ENCODE assay signal across 1 cellular context in the genomic region with DNA sequence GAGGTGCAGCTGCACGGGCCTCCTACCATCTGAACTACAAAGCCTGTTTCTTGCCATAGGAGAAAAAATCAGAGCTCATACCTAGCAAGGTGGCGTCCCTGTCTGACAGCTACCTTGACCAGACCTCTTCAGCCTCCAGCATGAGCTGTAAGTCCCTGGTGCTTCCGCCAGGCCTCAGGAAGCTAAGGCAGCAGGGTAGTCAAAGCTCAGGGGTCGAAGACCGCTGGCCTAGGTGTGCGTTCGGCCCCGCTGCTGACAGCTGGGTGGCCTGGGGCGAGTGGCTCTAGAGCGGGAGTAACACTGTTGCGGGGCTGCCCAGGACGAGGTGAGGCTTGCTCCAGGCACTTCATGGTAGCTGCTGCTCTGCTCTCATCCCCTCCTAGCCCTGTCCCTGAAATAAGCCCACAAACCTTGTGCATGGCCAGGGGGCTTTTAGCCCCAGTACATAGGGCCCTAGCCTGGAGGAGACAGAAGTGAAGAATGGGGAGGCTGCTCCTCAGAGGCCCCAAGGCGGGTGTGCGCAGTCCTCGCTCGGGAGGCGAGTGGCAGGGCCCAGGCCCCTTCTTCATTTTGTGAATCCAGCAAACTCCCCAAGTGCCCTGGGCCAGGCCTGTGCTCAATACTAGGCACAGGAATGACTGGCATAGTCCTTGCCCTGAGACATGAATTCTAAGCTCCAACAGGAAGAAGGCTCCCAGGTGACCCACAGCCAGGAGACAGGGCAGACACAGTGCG.
TF ChIP-seq lines count a peak whose summit lies in the region.

No MANE protein-coding gene starts in this region.

TF ChIP-seq in SK-N-SH, 30 proteins besides CTCF, POLR2A, EP300 and RAD21:
- TF ChIP-seq POLR2AphosphoS5 (IDR thresholded peaks at IDR 0.05; ENCODE audit: low read depth, low read length) (no peak), TAF1 (IDR thresholded peaks at IDR 0.05; ENCODE audit: borderline replicate concordance, low read depth, low read length) (no peak), SIN3A (IDR thresholded peaks at IDR 0.05; ENCODE audit: borderline replicate concordance, low read depth, low read length) (no peak), MXI1 (IDR thresholded peaks at IDR 0.05; ENCODE audit: low read depth, low read length) (no peak), RCOR1 (IDR thresholded peaks at IDR 0.05; ENCODE audit: low read length) (no peak), RXRA (IDR thresholded peaks at IDR 0.05; ENCODE audit: borderline replicate concordance, low read depth) (no peak), GATA2 (CRISPR knock-in tag; IDR thresholded peaks at IDR 0.05) (no peak), RFX5 (IDR thresholded peaks at IDR 0.05; ENCODE audit: low read length) (no peak), FOXM1 (IDR thresholded peaks at IDR 0.05; ENCODE audit: low read depth) (no peak), ELF1 (IDR thresholded peaks at IDR 0.05) (no peak), SMC3 (IDR thresholded peaks at IDR 0.05; ENCODE audit: low read depth, low read length) (no peak), EZH2phosphoT487 (IDR thresholded peaks at IDR 0.05; ENCODE audit: borderline replicate concordance, low read depth) (no peak), TEAD4 (IDR thresholded peaks at IDR 0.05; ENCODE audit: borderline replicate concordance, insufficient read depth) (no peak)
- TF ChIP-seq, protein P1, sequence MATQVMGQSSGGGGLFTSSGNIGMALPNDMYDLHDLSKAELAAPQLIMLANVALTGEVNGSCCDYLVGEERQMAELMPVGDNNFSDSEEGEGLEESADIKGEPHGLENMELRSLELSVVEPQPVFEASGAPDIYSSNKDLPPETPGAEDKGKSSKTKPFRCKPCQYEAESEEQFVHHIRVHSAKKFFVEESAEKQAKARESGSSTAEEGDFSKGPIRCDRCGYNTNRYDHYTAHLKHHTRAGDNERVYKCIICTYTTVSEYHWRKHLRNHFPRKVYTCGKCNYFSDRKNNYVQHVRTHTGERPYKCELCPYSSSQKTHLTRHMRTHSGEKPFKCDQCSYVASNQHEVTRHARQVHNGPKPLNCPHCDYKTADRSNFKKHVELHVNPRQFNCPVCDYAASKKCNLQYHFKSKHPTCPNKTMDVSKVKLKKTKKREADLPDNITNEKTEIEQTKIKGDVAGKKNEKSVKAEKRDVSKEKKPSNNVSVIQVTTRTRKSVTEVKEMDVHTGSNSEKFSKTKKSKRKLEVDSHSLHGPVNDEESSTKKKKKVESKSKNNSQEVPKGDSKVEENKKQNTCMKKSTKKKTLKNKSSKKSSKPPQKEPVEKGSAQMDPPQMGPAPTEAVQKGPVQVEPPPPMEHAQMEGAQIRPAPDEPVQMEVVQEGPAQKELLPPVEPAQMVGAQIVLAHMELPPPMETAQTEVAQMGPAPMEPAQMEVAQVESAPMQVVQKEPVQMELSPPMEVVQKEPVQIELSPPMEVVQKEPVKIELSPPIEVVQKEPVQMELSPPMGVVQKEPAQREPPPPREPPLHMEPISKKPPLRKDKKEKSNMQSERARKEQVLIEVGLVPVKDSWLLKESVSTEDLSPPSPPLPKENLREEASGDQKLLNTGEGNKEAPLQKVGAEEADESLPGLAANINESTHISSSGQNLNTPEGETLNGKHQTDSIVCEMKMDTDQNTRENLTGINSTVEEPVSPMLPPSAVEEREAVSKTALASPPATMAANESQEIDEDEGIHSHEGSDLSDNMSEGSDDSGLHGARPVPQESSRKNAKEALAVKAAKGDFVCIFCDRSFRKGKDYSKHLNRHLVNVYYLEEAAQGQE (IDR thresholded peaks at IDR 0.05; ENCODE audit: low read depth, low read length) = no peak
- TF ChIP-seq, protein P2, sequence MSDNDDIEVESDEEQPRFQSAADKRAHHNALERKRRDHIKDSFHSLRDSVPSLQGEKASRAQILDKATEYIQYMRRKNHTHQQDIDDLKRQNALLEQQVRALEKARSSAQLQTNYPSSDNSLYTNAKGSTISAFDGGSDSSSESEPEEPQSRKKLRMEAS (IDR thresholded peaks at IDR 0.05; ENCODE audit: low read depth) = no peak
- TF ChIP-seq, protein P3, sequence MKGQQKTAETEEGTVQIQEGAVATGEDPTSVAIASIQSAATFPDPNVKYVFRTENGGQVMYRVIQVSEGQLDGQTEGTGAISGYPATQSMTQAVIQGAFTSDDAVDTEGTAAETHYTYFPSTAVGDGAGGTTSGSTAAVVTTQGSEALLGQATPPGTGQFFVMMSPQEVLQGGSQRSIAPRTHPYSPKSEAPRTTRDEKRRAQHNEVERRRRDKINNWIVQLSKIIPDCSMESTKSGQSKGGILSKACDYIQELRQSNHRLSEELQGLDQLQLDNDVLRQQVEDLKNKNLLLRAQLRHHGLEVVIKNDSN (IDR thresholded peaks at IDR 0.05; ENCODE audit: borderline replicate concordance, low read depth) = no peak
- TF ChIP-seq, protein P4, sequence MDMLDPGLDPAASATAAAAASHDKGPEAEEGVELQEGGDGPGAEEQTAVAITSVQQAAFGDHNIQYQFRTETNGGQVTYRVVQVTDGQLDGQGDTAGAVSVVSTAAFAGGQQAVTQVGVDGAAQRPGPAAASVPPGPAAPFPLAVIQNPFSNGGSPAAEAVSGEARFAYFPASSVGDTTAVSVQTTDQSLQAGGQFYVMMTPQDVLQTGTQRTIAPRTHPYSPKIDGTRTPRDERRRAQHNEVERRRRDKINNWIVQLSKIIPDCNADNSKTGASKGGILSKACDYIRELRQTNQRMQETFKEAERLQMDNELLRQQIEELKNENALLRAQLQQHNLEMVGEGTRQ (IDR thresholded peaks at IDR 0.05; ENCODE audit: borderline replicate concordance, low read depth, low read length) = no peak
- TF ChIP-seq, protein P5, sequence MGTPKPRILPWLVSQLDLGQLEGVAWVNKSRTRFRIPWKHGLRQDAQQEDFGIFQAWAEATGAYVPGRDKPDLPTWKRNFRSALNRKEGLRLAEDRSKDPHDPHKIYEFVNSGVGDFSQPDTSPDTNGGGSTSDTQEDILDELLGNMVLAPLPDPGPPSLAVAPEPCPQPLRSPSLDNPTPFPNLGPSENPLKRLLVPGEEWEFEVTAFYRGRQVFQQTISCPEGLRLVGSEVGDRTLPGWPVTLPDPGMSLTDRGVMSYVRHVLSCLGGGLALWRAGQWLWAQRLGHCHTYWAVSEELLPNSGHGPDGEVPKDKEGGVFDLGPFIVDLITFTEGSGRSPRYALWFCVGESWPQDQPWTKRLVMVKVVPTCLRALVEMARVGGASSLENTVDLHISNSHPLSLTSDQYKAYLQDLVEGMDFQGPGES (IDR thresholded peaks at IDR 0.05; ENCODE audit: low read depth, low read length) = no peak
- TF ChIP-seq, protein P6, sequence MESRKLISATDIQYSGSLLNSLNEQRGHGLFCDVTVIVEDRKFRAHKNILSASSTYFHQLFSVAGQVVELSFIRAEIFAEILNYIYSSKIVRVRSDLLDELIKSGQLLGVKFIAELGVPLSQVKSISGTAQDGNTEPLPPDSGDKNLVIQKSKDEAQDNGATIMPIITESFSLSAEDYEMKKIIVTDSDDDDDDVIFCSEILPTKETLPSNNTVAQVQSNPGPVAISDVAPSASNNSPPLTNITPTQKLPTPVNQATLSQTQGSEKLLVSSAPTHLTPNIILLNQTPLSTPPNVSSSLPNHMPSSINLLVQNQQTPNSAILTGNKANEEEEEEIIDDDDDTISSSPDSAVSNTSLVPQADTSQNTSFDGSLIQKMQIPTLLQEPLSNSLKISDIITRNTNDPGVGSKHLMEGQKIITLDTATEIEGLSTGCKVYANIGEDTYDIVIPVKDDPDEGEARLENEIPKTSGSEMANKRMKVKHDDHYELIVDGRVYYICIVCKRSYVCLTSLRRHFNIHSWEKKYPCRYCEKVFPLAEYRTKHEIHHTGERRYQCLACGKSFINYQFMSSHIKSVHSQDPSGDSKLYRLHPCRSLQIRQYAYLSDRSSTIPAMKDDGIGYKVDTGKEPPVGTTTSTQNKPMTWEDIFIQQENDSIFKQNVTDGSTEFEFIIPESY (IDR thresholded peaks at IDR 0.05; ENCODE audit: borderline replicate concordance, low read depth) = no peak
